ENCODE assay signal across 20 cellular contexts in the genomic region with DNA sequence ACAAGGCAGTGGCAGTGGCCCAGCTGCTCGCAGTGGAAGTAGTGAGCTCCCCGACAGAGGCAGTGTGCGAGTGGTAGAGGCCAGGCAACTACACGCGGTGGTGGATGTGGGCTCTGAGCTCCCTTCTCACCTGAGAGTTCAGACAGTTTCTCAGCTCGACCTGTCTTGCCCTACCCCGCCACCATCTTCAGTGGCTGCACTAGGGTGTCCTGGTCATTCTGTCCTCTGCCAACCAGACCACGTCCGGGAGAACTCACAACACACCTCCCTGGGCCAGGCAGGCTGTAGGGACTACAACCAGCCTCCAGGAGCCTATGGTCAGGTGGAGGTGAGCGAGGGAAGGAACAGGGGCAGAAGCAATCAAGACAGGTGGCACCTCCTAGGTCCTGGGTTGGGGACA.
A peak's percentile ranks its signal among the peaks of the same experiment; 100 is the strongest.
DNase-seq lines count a peak whose midpoint lies in the region; ATAC-seq, FAIRE-seq and TF ChIP-seq lines count a peak whose summit lies in the region.
"Had no signal": no experiment of that assay in that cellular context is flagged by ENCODE, and none has a peak within 500 bp of the region (broad histone marks: within the 10 kb centered on the region; RNA-seq: fewer than 3 reads in every experiment).

No MANE protein-coding gene starts in this region.

- H3K79me2 ChIP-seq in HepG2 (ENCODE audit: insufficient read depth, low read length), result no peaks in the 10 kb centered on the region

- no peak overlapping the region for H2BK15ac ChIP-seq in neuronal stem cell (ENCODE audit: low read length)

- no peak overlapping the region for H3K27ac ChIP-seq in HepG2 (ENCODE audit: extremely low read length, insufficient read depth, low read length)
- H3K27ac ChIP-seq in right lobe of liver, result no peak overlapping the region
- no peak overlapping the region for H3K27ac ChIP-seq in coronary artery
- H3K27ac ChIP-seq in neuronal stem cell (replicated peaks; ENCODE audit: low read length), result no peak overlapping the region
- no peak overlapping the region for H3K27ac ChIP-seq in right atrium auricular region
- H3K27ac ChIP-seq: 22Rv1 had no signal

- WGBS in HepG2 (ENCODE audit: low lambda C conversion rate), result 56% methylated on average over 10 of the region's 10 CpGs
- 83% methylated on average over 1 of the region's 10 CpGs for WGBS in right lobe of liver (ENCODE audit: insufficient coverage, low coverage, low lambda C conversion rate, missing lambda C conversion rate)
- no CpG with 5 or more reads among the region's 10 CpGs for WGBS in neuronal stem cell (ENCODE audit: extremely low coverage in 2 of 2, insufficient read length in 2 of 2, insufficient replicate concordance in 1 of 2), 2 donors

- peak overlapping the region; percentile 80 for H2AK5ac ChIP-seq in neuronal stem cell (ENCODE audit: low read depth, low read length)

- no peak overlapping the region for H2BK12ac ChIP-seq in neuronal stem cell (ENCODE audit: low read length)

- H4K8ac ChIP-seq in neuronal stem cell (ENCODE audit: low read depth, low read length), result no peak overlapping the region

- no peaks in the 10 kb centered on the region for H4K20me1 ChIP-seq in HepG2 (ENCODE audit: insufficient read depth, low read length)

- POLR2A ChIA-PET in HepG2 (lab: Yijun Ruan, JAX), result no interaction called here

- H3K9ac ChIP-seq in HepG2 (ENCODE audit: insufficient read depth, low read depth, low read length) (no peak overlapping the region), neuronal stem cell (ENCODE audit: low read depth, low read length, poor library complexity) (no peak overlapping the region)

- no peaks in the 10 kb centered on the region for H3K9me3 ChIP-seq in HepG2 (ENCODE audit: low read length)
- H3K9me3 ChIP-seq in right lobe of liver, result no peaks in the 10 kb centered on the region
- H3K9me3 ChIP-seq in neuronal stem cell (replicated peaks in 1 of 2; ENCODE audit: control insufficient read depth in 2 of 2, insufficient read depth in 1 of 2, low read depth in 1 of 2, low read length in 2 of 2), result no peaks in the 10 kb centered on the region
- H3K9me3 ChIP-seq in right atrium auricular region, result no peaks in the 10 kb centered on the region
- H3K9me3 ChIP-seq: A549 had no signal

- peak overlapping the region; percentile 84 for H2BK120ac ChIP-seq in neuronal stem cell (ENCODE audit: low read depth, low read length)

- ATAC-seq in HepG2 (peak; percentile 29; the same call in 1 of the 3 replicates), right lobe of liver (no peak)
- ATAC-seq: A549; CD8-positive, alpha-beta T cell; GM12878 had no signal

- H3K4me2 ChIP-seq in HepG2 (ENCODE audit: low read depth, low read length) (no peak overlapping the region), neuronal stem cell (ENCODE audit: insufficient read depth, low read length, poor library complexity, severe bottlenecking) (no peak overlapping the region)
- H3K4me2 ChIP-seq: A549 had no signal

- TF ChIP-seq POLR2A in HepG2 (IDR thresholded peaks at IDR 0.05; ENCODE audit: insufficient read depth in 1 of 2, low read depth in 2 of 2, low read length in 2 of 2) (no peak), right lobe of liver (IDR thresholded peaks at IDR 0.05) (no peak), H54 (IDR thresholded peaks at IDR 0.05; ENCODE audit: low read depth, low read length) (no peak)

- no peaks in the 10 kb centered on the region for H3K36me3 ChIP-seq in HepG2 (replicated peaks in 1 of 2; ENCODE audit: control insufficient read depth in 1 of 2, insufficient read depth in 2 of 2, low read length in 2 of 2)
- H3K36me3 ChIP-seq in right lobe of liver, result no peaks in the 10 kb centered on the region
- no peaks in the 10 kb centered on the region for H3K36me3 ChIP-seq in neuronal stem cell (replicated peaks in 1 of 2; ENCODE audit: control insufficient read depth in 2 of 2, insufficient read depth in 2 of 2, low read length in 2 of 2)
- no peaks in the 10 kb centered on the region for H3K36me3 ChIP-seq in right atrium auricular region

- DNase-seq in HepG2 (ENCODE audit: low spot score) (no peak), right lobe of liver (no peak), coronary artery (ENCODE audit: low spot score) (peak; percentile 68), neuronal stem cell (ENCODE audit: low spot score) (no peak), UCSD-AML1 (lab: John Stamatoyannopoulos, UW; ENCODE audit: unreplicated experiment) (no peak), H54 (ENCODE audit: insufficient read length, low spot score) (no peak), right atrium auricular region (ENCODE audit: low spot score) (no peak)
- DNase-seq: AML-193; CD8-positive, alpha-beta T cell; DMS 273 treated with DMSO at 0.1 percent for 48 hours; DMS53; DND-41; EL; HCEC 1CT; HFFc6; KG1 had no signal

- BruUV-seq in HepG2 (replicated peaks; lab: Mats Ljungman, UMichigan), result no TSS peak

- peak overlapping the region; percentile 50 for H3K18ac ChIP-seq in neuronal stem cell (ENCODE audit: low read length)

- TF ChIP-seq CTCF in HepG2 (CRISPR knock-in tag; IDR thresholded peaks at IDR 0.05) (no peak), right lobe of liver (IDR thresholded peaks at IDR 0.05) (no peak), coronary artery (IDR thresholded peaks at IDR 0.05) (no peak), right atrium auricular region (IDR thresholded peaks at IDR 0.05) (no peak)

- CTCF ChIA-PET in HepG2 (lab: Yijun Ruan, JAX; ENCODE audit: low intra/inter-chr PET ratio, low total read pairs), result no interaction called here

- TF ChIP-seq EP300 in HepG2 (IDR thresholded peaks at IDR 0.05; ENCODE audit: low read depth in 2 of 2, low read length in 2 of 2) (no peak), HepG2 (CRISPR knock-in tag; IDR thresholded peaks at IDR 0.05; ENCODE audit: borderline replicate concordance) (no peak)

- no peak overlapping the region for H4K91ac ChIP-seq in neuronal stem cell (ENCODE audit: low read depth, low read length, poor library complexity)

- H2AFZ ChIP-seq in HepG2 (ENCODE audit: low read length), result no peak overlapping the region
- no peak overlapping the region for H2AFZ ChIP-seq in neuronal stem cell (ENCODE audit: low read length)

- intact Hi-C loops in HepG2 (cut with micrococcal nuclease; ENCODE audit: unreplicated experiment), result no loop called here
- intact Hi-C loops in right lobe of liver (cut with DNase I), result loop anchor here in 1 of 2 donors (10.0 kb wide), 1 partner anchor 206 kb away; no protein-coding TSS in a partner anchor

- peak overlapping the region; percentile 21 for H3K23ac ChIP-seq in neuronal stem cell (ENCODE audit: low read depth, low read length, poor library complexity)

- H3K4ac ChIP-seq in neuronal stem cell (ENCODE audit: low read length), result no peak overlapping the region

- TF ChIP-seq RAD21 in HepG2 (CRISPR knock-in tag; IDR thresholded peaks at IDR 0.05), result no peak

- H3K79me1 ChIP-seq in neuronal stem cell (ENCODE audit: low read depth, low read length), result no peaks in the 10 kb centered on the region

- H3K27me3 ChIP-seq in HepG2 (ENCODE audit: control insufficient read depth in 1 of 2, insufficient read depth in 2 of 2, low read length in 2 of 2) (peaks cover 6 to 27% of the 10 kb centered on the region in 2 experiments; a peak in 2 of 5 replicates), right lobe of liver (no peaks in the 10 kb centered on the region), neuronal stem cell (ENCODE audit: control insufficient read depth in 3 of 3, insufficient read depth in 3 of 3, low read depth in 1 of 3, low read length in 3 of 3) (no peaks in the 10 kb centered on the region), right atrium auricular region (no peaks in the 10 kb centered on the region)

- no peak overlapping the region for H2BK5ac ChIP-seq in neuronal stem cell (ENCODE audit: low read length)

- in situ Hi-C loops in HepG2 (cut with HindIII; ENCODE audit: extremely low pct_ligation_motif_present, low pct_unique_long_range_greater_than_20kb), result no loop called here

- H3K4me3 ChIP-seq in HepG2 (replicated peaks in 1 of 3; ENCODE audit: insufficient read depth in 1 of 3, low read depth in 2 of 3, low read length in 3 of 3) (no peak overlapping the region), right lobe of liver (no peak overlapping the region), coronary artery (no peak overlapping the region), neuronal stem cell (ENCODE audit: low read length in 2 of 2) (peak overlapping the region in 1 of 2 donors; percentile 54), right atrium auricular region (no peak overlapping the region)
- H3K4me3 ChIP-seq: A549, GM12878 had no signal

- FAIRE-seq in HepG2 (lab: Jason Lieb, UNC), result no peak
- FAIRE-seq in H54 (lab: Jason Lieb, UNC), result no peak
- FAIRE-seq: A549, GM12878, HTR-8/SVneo had no signal

- H3K4me1 ChIP-seq in HepG2 (ENCODE audit: insufficient read depth, low read length) (no peaks in the 10 kb centered on the region), right lobe of liver (no peaks in the 10 kb centered on the region), neuronal stem cell (ENCODE audit: control insufficient read depth in 2 of 2, insufficient read depth in 1 of 2, low read depth in 1 of 2, low read length in 2 of 2) (peaks cover 5 to 17% of the 10 kb centered on the region in 2 donors), right atrium auricular region (no peaks in the 10 kb centered on the region)

- H3K14ac ChIP-seq in neuronal stem cell (ENCODE audit: low read length), result no peak overlapping the region

TF ChIP-seq in HepG2, 621 proteins besides CTCF, POLR2A, EP300 and RAD21:
- TF ChIP-seq ZNF350 (CRISPR knock-in tag; IDR thresholded peaks at IDR 0.05; ENCODE audit: borderline replicate concordance, low read depth), result no peak
- no peak for TF ChIP-seq ZNF780A (CRISPR knock-in tag; IDR thresholded peaks at IDR 0.05)
- TF ChIP-seq, protein P1, sequence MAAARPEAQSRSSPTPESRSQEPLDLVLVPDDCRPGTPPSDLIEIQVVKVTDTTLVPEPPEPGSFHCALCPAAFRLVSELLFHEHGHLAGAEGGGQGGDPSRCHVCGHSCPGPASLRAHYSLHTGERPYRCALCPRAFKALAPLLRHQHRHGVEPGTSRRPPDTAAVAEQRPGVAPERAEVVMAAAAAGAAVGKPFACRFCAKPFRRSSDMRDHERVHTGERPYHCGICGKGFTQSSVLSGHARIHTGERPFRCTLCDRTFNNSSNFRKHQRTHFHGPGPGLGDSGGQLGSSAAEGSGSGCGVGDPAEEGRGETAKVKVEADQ (CRISPR knock-in tag; IDR thresholded peaks at IDR 0.05; ENCODE audit: borderline replicate concordance), result no peak
- TF ChIP-seq ZNF558 (CRISPR knock-in tag; IDR thresholded peaks at IDR 0.05; ENCODE audit: borderline replicate concordance), result no peak
